Comparison of ENCODE assay signal across 8 cellular contexts in the genomic region with DNA sequence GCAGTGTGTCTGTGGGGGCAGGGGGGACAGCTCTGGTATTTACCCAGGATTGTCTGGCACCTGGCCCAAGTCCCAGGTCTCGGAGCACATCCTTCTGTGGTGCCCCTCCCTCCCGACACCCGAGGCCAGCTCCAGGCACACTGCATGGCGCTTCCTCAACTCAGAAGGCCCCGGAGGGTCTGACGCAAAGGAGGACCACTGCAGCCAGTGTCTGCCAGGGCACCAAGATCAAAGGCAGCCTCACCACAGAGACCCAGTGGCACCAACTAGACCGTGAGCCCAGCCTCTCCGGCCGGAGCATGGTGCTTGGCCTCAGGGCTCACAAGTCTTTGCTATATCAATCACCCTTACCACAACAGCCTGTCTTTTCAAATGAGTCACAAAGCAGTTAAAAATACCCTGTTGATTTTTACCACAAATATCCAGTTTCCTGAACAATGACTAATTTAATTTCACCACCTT.
A peak's percentile ranks its signal among the peaks of the same experiment; 100 is the strongest.
DNase-seq lines count a peak whose midpoint lies in the region; ATAC-seq, FAIRE-seq and TF ChIP-seq lines count a peak whose summit lies in the region.

No MANE protein-coding gene starts in this region.

- peak; percentile 97 for FAIRE-seq in RCC 7860 (lab: Jason Lieb, UNC)

- ATAC-seq in heart right ventricle: no peak
- ATAC-seq in HG02885 (IDR thresholded peaks at IDR 0.05; ENCODE audit: poor library complexity, unreplicated experiment): peak; percentile 70
- peak; percentile 89 for ATAC-seq in foreskin keratinocyte

- intact Hi-C loops in left ventricle myocardium inferior (cut with micrococcal nuclease) (no loop called here), heart right ventricle (cut with DNase I) (no loop called here)

- WGBS in heart right ventricle, 2 donors: 73 to 91% methylated on average over 9 of the region's 9 CpGs

- H3K36me3 ChIP-seq in left ventricle myocardium inferior: no peaks in the 10 kb centered on the region
- peaks cover 0 to 41% (median 0%) of the 10 kb centered on the region in 9 donors for H3K36me3 ChIP-seq in heart right ventricle

- in situ Hi-C loops in ACHN (cut with HindIII; ENCODE audit: low pct_ligation_motif_present, low pct_unique_long_range_greater_than_20kb, low sequenced_read_pairs): no loop called here

- no peak overlapping the region for H3K4me3 ChIP-seq in left ventricle myocardium inferior
- H3K4me3 ChIP-seq in heart right ventricle: no peak overlapping the region

- H3K27ac ChIP-seq in left ventricle myocardium inferior (replicated peaks) (peak overlapping the region; percentile 26), heart right ventricle (peak overlapping the region in 5 of 10 donors; percentile 15 to 41 (median 26)), foreskin keratinocyte (peak overlapping the region; percentile 46)

- H3K9me3 ChIP-seq in left ventricle myocardium inferior (replicated peaks) (no peaks in the 10 kb centered on the region), heart right ventricle (no peaks in the 10 kb centered on the region)

- DNase-seq in left ventricle myocardium inferior: no peak
- DNase-seq in heart right ventricle: no peak
- peak; percentile 88 for DNase-seq in RCC 7860 (ENCODE audit: low spot score)
- peak; percentile 74 to 86 for DNase-seq in foreskin keratinocyte
- DNase-seq in ACHN: no peak
- DNase-seq in NCI-H2081 treated with DMSO at 0.1 percent for 48 hours (lab: John Stamatoyannopoulos, UW): no peak
- DNase-seq in DMS79 treated with DMSO at 0.1 percent for 48 hours (lab: John Stamatoyannopoulos, UW): no peak

- TF ChIP-seq CTCF in left ventricle myocardium inferior (IDR thresholded peaks at IDR 0.05; ENCODE audit: borderline replicate concordance): no peak
- TF ChIP-seq CTCF in heart right ventricle (IDR thresholded peaks at IDR 0.05): no peak
- no peak for TF ChIP-seq CTCF in foreskin keratinocyte (conservative IDR thresholded peaks at IDR 0.05)

- H3K4me1 ChIP-seq in left ventricle myocardium inferior (peaks cover 100% of the 10 kb centered on the region), heart right ventricle (peaks cover 32 to 97% (median 90%) of the 10 kb centered on the region in 9 donors), foreskin keratinocyte (peaks cover 16% of the 10 kb centered on the region)

- H3K27me3 ChIP-seq in left ventricle myocardium inferior (ENCODE audit: low read depth) (no peaks in the 10 kb centered on the region), heart right ventricle (no peaks in the 10 kb centered on the region), foreskin keratinocyte (peaks cover 11% of the 10 kb centered on the region)

Comparison
In these comparisons a context has a peak if more than half of its experiments do, and no peak if none do; other contexts are left out.
1. DNase-seq: peak in RCC 7860 (single experiment) and foreskin keratinocyte (2 of 2); none in left ventricle myocardium inferior (single experiment), heart right ventricle (0 of 2), ACHN (single experiment), NCI-H2081 treated with DMSO at 0.1 percent for 48 hours (single experiment) and DMS79 treated with DMSO at 0.1 percent for 48 hours (single experiment).
2. ATAC-seq: peak in HG02885 (single experiment) and foreskin keratinocyte (single experiment); none in heart right ventricle (0 of 8).